7 cellular contexts compared by ENCODE assay signal in genomic region chr19:45468159-45468651, GRCh38. TPM values are rescaled to one million over a fixed set of nuclear protein-coding genes. Genes with fewer than 3 reads are reported as not detected.
A peak's percentile ranks its signal among the peaks of the same experiment; 100 is the strongest.
DNase-seq lines count a peak whose midpoint lies in the region; ATAC-seq and TF ChIP-seq lines count a peak whose summit lies in the region.

No MANE protein-coding gene starts in this region.

- peak overlapping the region; percentile 94 for H3K27ac Mint-ChIP-seq in T-helper 1 cell treated with Interleukin-12 subunit alpha and Interleukin-12 subunit beta and Interleukin-4 antibody, amounts not matched to agents 30 μg/mL and 1 μg/mL, for 36 hours

- H3K4me3 ChIP-seq in colonic mucosa (peak overlapping the region; percentile 51), muscle layer of colon (ENCODE audit: low read depth in 1 of 2, low read length in 2 of 2) (peak overlapping the region; percentile 63 to 91)

- H3K27ac ChIP-seq in colonic mucosa (peak overlapping the region; percentile 78), muscle layer of colon (ENCODE audit: low read depth, low read length) (peak overlapping the region; percentile 73)

- intact Hi-C loops in colonic mucosa (cut with DNase I): no loop called here

- peak overlapping the region; percentile 89 for H3K4me3 Mint-ChIP-seq in T-helper 1 cell treated with Interleukin-12 subunit alpha and Interleukin-12 subunit beta and Interleukin-4 antibody, amounts not matched to agents 30 μg/mL and 1 μg/mL, for 36 hours

- no peak for TF ChIP-seq CTCF in colonic mucosa (IDR thresholded peaks at IDR 0.05)

- peaks cover 2% of the 10 kb centered on the region for H3K36me3 Mint-ChIP-seq in T-helper 1 cell treated with Interleukin-12 subunit alpha and Interleukin-12 subunit beta and Interleukin-4 antibody, amounts not matched to agents 30 μg/mL and 1 μg/mL, for 36 hours (ENCODE audit: low read depth)

- H3K4me1 Mint-ChIP-seq in T-helper 1 cell treated with Interleukin-12 subunit alpha and Interleukin-12 subunit beta and Interleukin-4 antibody, amounts not matched to agents 30 μg/mL and 1 μg/mL, for 36 hours (ENCODE audit: low read depth): peaks cover 24% of the 10 kb centered on the region

- H3K9me3 Mint-ChIP-seq in T-helper 1 cell treated with Interleukin-12 subunit alpha and Interleukin-12 subunit beta and Interleukin-4 antibody, amounts not matched to agents 30 μg/mL and 1 μg/mL, for 36 hours: no peaks in the 10 kb centered on the region

- H3K4me1 ChIP-seq in colonic mucosa (peaks cover 12% of the 10 kb centered on the region), muscle layer of colon (ENCODE audit: insufficient read depth, low read length) (peaks cover 24% of the 10 kb centered on the region)

- no peak for ATAC-seq in GM21619 (IDR thresholded peaks at IDR 0.05; ENCODE audit: unreplicated experiment)

- H3K9me3 ChIP-seq in colonic mucosa (no peaks in the 10 kb centered on the region), muscle layer of colon (ENCODE audit: low read length) (no peaks in the 10 kb centered on the region)

- peaks cover 37% of the 10 kb centered on the region for H3K27me3 Mint-ChIP-seq in T-helper 1 cell treated with Interleukin-12 subunit alpha and Interleukin-12 subunit beta and Interleukin-4 antibody, amounts not matched to agents 30 μg/mL and 1 μg/mL, for 36 hours (ENCODE audit: low read depth)

- DNase-seq in HCEC 1CT (peak; percentile 13), colonic mucosa (peak; percentile 49), NCI-H1930 (lab: John Stamatoyannopoulos, UW) (no peak), SHP77 treated with DMSO at 0.1 percent for 48 hours (lab: John Stamatoyannopoulos, UW) (no peak)

- H3K27me3 ChIP-seq in colonic mucosa: no peaks in the 10 kb centered on the region
- H3K27me3 ChIP-seq in muscle layer of colon (ENCODE audit: control insufficient read depth in 1 of 2, insufficient read depth in 2 of 2, low read length in 2 of 2): no peaks in the 10 kb centered on the region

- H3K9ac ChIP-seq in colonic mucosa (ENCODE audit: low read depth in 2 of 2, low read length in 2 of 2) (peak overlapping the region; percentile 85 to 96), muscle layer of colon (ENCODE audit: low read length) (peak overlapping the region; percentile 89)

- no peaks in the 10 kb centered on the region for H3K36me3 ChIP-seq in colonic mucosa
- peaks cover 10% of the 10 kb centered on the region for H3K36me3 ChIP-seq in muscle layer of colon (ENCODE audit: insufficient read depth, low read length)

RNA-seq across cellular contexts. Expression of gene FOSB, which starts 0.4 kb away (rescaled TPM):
- 1 to 10 TPM; 1.5 to 3.4 TPM for total RNA-seq in colonic mucosa

RNA-seq across cellular contexts. Expression of gene RTN2, which starts 28.6 kb away (rescaled TPM):
- 1 to 10 TPM; 4.9 to 8.4 TPM for total RNA-seq in colonic mucosa

RNA-seq across cellular contexts. Expression of gene PPM1N, which starts 30.0 kb away (rescaled TPM):
- total RNA-seq in colonic mucosa: 1 to 10 TPM in 1 of 2 donors, under 1 TPM in 1; 0.67 to 1.7 TPM

RNA-seq across cellular contexts. Expression of gene VASP, which starts 39.1 kb away (rescaled TPM):
- total RNA-seq in colonic mucosa: 100 to 1,000 TPM; 236 to 261 TPM

RNA-seq across cellular contexts. Expression of gene ERCC1, which starts 44.5 kb away (rescaled TPM):
- total RNA-seq in colonic mucosa: 10 to 100 TPM; 30.0 to 37.3 TPM

Comparison
In these comparisons a context has a peak if more than half of its experiments do, and no peak if none do; other contexts are left out.
1. DNase-seq: peak in HCEC 1CT (single experiment) and colonic mucosa (single experiment); none in NCI-H1930 (0 of 2) and SHP77 treated with DMSO at 0.1 percent for 48 hours (single experiment).